ENCODE assay signal across 24 cellular contexts in genomic region chr7:106622654-106623314, GRCh38.
"Had no signal": no experiment of that assay in that cellular context is flagged by ENCODE, and none has a peak within 500 bp of the region (broad histone marks: within the 10 kb centered on the region; RNA-seq: fewer than 3 reads in every experiment).

No MANE protein-coding gene starts in this region.

- H3K4me3 ChIP-seq: coronary artery, esophagus squamous epithelium, left lung, prostate gland, right atrium auricular region, smooth muscle cell, suprapubic skin, vagina had no signal

- H3K9me3 ChIP-seq: prostate gland, suprapubic skin, vagina had no signal

- H3K4me1 ChIP-seq: prostate gland, vagina had no signal

- H3K36me3 ChIP-seq: esophagus squamous epithelium, left lung, prostate gland, right atrium auricular region, suprapubic skin, vagina had no signal

- H3K27me3 ChIP-seq: esophagus squamous epithelium, left lung, right atrium auricular region, suprapubic skin, vagina had no signal

- DNase-seq: dermis blood vessel endothelial cell; effector memory CD4-positive, alpha-beta T cell; erythroblast; esophagus squamous epithelium; foreskin melanocyte; glutamatergic neuron; left lung; mesenchymal stem cell; naive thymus-derived CD4-positive, alpha-beta T cell; nucleus accumbens; stimulated activated CD4-positive, alpha-beta T cell treated with anti-CD3 and anti-CD28 coated beads, Interleukin-12 subunit alpha, Interleukin-12 subunit beta, amount 100 ng/mL, for 4 hours; stimulated activated CD4-positive, alpha-beta T cell treated with anti-CD3 and anti-CD28 coated beads, Interleukin-1b, Interleukin-23, amount 100 ng/mL, for 48 hours; stimulated activated CD4-positive, alpha-beta T cell treated with anti-CD3 and anti-CD28 coated beads, Interleukin-4, amount 100 ng/mL, for 1 hour; stimulated activated CD8-positive, alpha-beta memory T cell treated with anti-CD3 and anti-CD28 coated beads, Interleukin-4, amount 100 ng/mL, for 48 hours; stimulated activated naive CD4-positive, alpha-beta T cell; stimulated activated naive CD8-positive, alpha-beta T cell treated with anti-CD3 and anti-CD28 coated beads, Interleukin-15, amount 100 ng/mL, for 72 hours; trophoblast cell had no signal

- H3K27ac ChIP-seq: esophagus squamous epithelium, left lung, prostate gland, right atrium auricular region, suprapubic skin, vagina had no signal

- ATAC-seq: left lung; naive thymus-derived CD4-positive, alpha-beta T cell; sciatic nerve; stimulated activated naive CD8-positive, alpha-beta T cell treated with anti-CD3 and anti-CD28 coated beads, Interleukin-15, amount 100 ng/mL, for 72 hours had no signal
